ENCODE assay signal across 21 cellular contexts in the genomic region with DNA sequence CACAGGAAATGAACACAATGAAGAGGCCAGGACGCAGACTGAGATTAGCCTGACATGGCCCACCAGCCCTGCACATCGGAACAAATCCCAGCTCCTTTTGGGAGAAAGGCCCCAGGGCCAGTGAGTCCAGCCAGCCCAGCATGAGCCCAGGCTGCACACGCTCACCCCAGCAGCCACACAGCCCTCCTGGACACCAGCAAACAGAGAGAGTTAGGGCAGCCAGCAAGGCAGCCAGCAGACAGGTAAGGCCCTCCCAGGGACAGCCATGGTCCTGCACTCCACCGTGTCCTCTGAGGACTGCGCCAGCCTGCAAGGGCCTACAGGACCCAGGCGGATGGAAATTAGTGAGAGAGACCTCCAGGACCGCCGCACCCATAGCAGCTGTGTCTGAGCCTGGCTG. TPM values are rescaled to one million over a fixed set of nuclear protein-coding genes. Genes with fewer than 3 reads are reported as not detected.
DNase-seq lines count a peak whose midpoint lies in the region; ATAC-seq and TF ChIP-seq lines count a peak whose summit lies in the region.
"Had no signal": no experiment of that assay in that cellular context is flagged by ENCODE, and none has a peak within 500 bp of the region (broad histone marks: within the 10 kb centered on the region; RNA-seq: fewer than 3 reads in every experiment).

No MANE protein-coding gene starts in this region.

- no peak for TF ChIP-seq CTCF in sigmoid colon (IDR thresholded peaks at IDR 0.05)

- H3K4me1 ChIP-seq in sigmoid colon = peaks cover 0 to 8% (median 7%) of the 10 kb centered on the region in 4 donors
- H3K4me1 ChIP-seq in effector memory CD4-positive, alpha-beta T cell (ENCODE audit: control insufficient read depth, insufficient read depth, low read length, poor library complexity, severe bottlenecking) = peaks cover 3% of the 10 kb centered on the region
- H3K4me1 ChIP-seq: A549 had no signal

- peaks cover 4 to 68% (median 48%) of the 10 kb centered on the region in 3 donors for H3K27me3 ChIP-seq in sigmoid colon
- H3K27me3 ChIP-seq in effector memory CD4-positive, alpha-beta T cell (replicated peaks; ENCODE audit: control insufficient read depth, insufficient read depth, low read length, poor library complexity, severe bottlenecking) = no peaks in the 10 kb centered on the region

- DNase-seq in activated effector memory CD4-positive, alpha-beta T cell treated with anti-CD3 and anti-CD28 coated beads, Interleukin-2, amount 50 U/mL, for 16 hours = peak; percentile 61
- no peak for DNase-seq in activated effector memory CD4-positive, alpha-beta T cell treated with Interleukin-2 at 50 U/mL for 16 hours
- DNase-seq in islet precursor cell = peak; percentile 50
- DNase-seq in sigmoid colon = peak; percentile 40
- DNase-seq in middle frontal gyrus (ENCODE audit: extremely low spot score, low spot score) = no peak
- DNase-seq in left cardiac atrium = no peak
- DNase-seq in effector memory CD4-positive, alpha-beta T cell = no peak
- DNase-seq: C1 segment of cervical spinal cord; GF-D8; NCI-H1417; NCI-H1930; NCI-H2171; NCI-H446 treated with DMSO at 0.1 percent for 48 hours; NK-92 treated with Interleukin-12 subunit alpha and Interleukin-12 subunit beta, amount 100 ng/mL, for 24 hours; OCI-M1 had no signal

- no peaks in the 10 kb centered on the region for H3K36me3 ChIP-seq in sigmoid colon
- H3K36me3 ChIP-seq in effector memory CD4-positive, alpha-beta T cell (ENCODE audit: control insufficient read depth, insufficient read depth, low read length) = no peaks in the 10 kb centered on the region

- no peaks in the 10 kb centered on the region for H3K9me3 ChIP-seq in sigmoid colon
- no peaks in the 10 kb centered on the region for H3K9me3 ChIP-seq in effector memory CD4-positive, alpha-beta T cell (ENCODE audit: control insufficient read depth, low read length)
- H3K9me3 ChIP-seq: A549 had no signal

- no peak for TF ChIP-seq POLR2A in sigmoid colon (IDR thresholded peaks at IDR 0.05)

- intact Hi-C loops in sigmoid colon (cut with DNase I) = loop anchor here (5.0 kb wide), 2 partner anchors 827 to 1762 kb away; no protein-coding TSS in a partner anchor
- intact Hi-C loops in left cardiac atrium (cut with DNase I) = loop anchor here (5.0 to 10.0 kb wide), 5 partner anchors 380 to 1832 kb away; no protein-coding TSS in a partner anchor

- no peak for TF ChIP-seq EP300 in sigmoid colon (IDR thresholded peaks at IDR 0.05)

- 60 to 65% methylated on average over 8 of the region's 8 CpGs for WGBS in sigmoid colon, 2 donors

- ATAC-seq in left cardiac atrium = no peak
- ATAC-seq in GM18858 (IDR thresholded peaks at IDR 0.05; ENCODE audit: unreplicated experiment) = no peak
- ATAC-seq: A549, GM23338, K562 had no signal

- H3K4me3 ChIP-seq in sigmoid colon = no peak overlapping the region
- H3K4me3 ChIP-seq in effector memory CD4-positive, alpha-beta T cell (ENCODE audit: insufficient read depth, low read depth, low read length, poor library complexity, severe bottlenecking) = no peak overlapping the region
- H3K4me3 ChIP-seq: A549, GM23338, K562 had no signal

- no peak overlapping the region for H3K27ac ChIP-seq in sigmoid colon
- H3K27ac ChIP-seq in effector memory CD4-positive, alpha-beta T cell (ENCODE audit: insufficient read depth, low read length, poor library complexity, severe bottlenecking) = no peak overlapping the region
- H3K27ac ChIP-seq: A549 had no signal

RNA-seq across cellular contexts. Expression of a gene that starts 8.1 kb away (rescaled TPM):
- total RNA-seq in sigmoid colon (1 to 10 TPM in 3 of 4 donors, under 1 TPM in 1; 0.66 to 4.7 (median 1.5) TPM), left cardiac atrium (under 1 TPM; 0.52 to 0.59 TPM)
- polyA plus RNA-seq in sigmoid colon = 1 to 10 TPM in 1 of 3 donors, not detected in 2; 1.1 TPM
- total RNA-seq: Daoy, RPMI7951 had no signal

Comparison
In these comparisons a context has a peak if more than half of its experiments do, and no peak if none do; other contexts are left out.
1. DNase-seq: peak in activated effector memory CD4-positive, alpha-beta T cell treated with anti-CD3 and anti-CD28 coated beads, Interleukin-2, amount 50 U/mL, for 16 hours (single experiment), islet precursor cell (single experiment) and sigmoid colon (single experiment); none in activated effector memory CD4-positive, alpha-beta T cell treated with Interleukin-2 at 50 U/mL for 16 hours (single experiment), middle frontal gyrus (single experiment), left cardiac atrium (single experiment) and effector memory CD4-positive, alpha-beta T cell (0 of 3).